ENCODE assay signal across 7 cellular contexts in genomic region chr22:41596776-41597634, GRCh38. TPM values are rescaled to one million over a fixed set of nuclear protein-coding genes. Genes with fewer than 3 reads are reported as not detected.
DNase-seq lines count a peak whose midpoint lies in the region; ATAC-seq and TF ChIP-seq lines count a peak whose summit lies in the region.

No MANE protein-coding gene starts in this region.

- peak; percentile 83 for TF ChIP-seq CTCF in chondrocyte (IDR thresholded peaks at IDR 0.05)

- ATAC-seq in stimulated activated memory B cell treated with anti-CD40 and anti-IgM and Interleukin-4, amounts not matched to agents 10 μg/mL and 1 μg/mL and 100 μg/mL, for 72 hours, result peak; percentile 66
- no peak for ATAC-seq in HG02588 (IDR thresholded peaks at IDR 0.05; ENCODE audit: unreplicated experiment)

- in situ Hi-C loops in SK-MEL-5 (cut with HindIII; ENCODE audit: low pct_unique_long_range_greater_than_20kb, low sequenced_read_pairs), result no loop called here

- H3K9me3 Mint-ChIP-seq in chondrocyte (ENCODE audit: low read depth), result no peaks in the 10 kb centered on the region
- no peaks in the 10 kb centered on the region for H3K9me3 Mint-ChIP-seq in stimulated activated memory B cell treated with anti-CD40 and anti-IgM and Interleukin-4, amounts not matched to agents 10 μg/mL and 1 μg/mL and 100 μg/mL, for 72 hours

- H3K27me3 Mint-ChIP-seq in chondrocyte (ENCODE audit: low read depth), result no peaks in the 10 kb centered on the region
- no peaks in the 10 kb centered on the region for H3K27me3 Mint-ChIP-seq in stimulated activated memory B cell treated with anti-CD40 and anti-IgM and Interleukin-4, amounts not matched to agents 10 μg/mL and 1 μg/mL and 100 μg/mL, for 72 hours

- DNase-seq in DMS53 treated with DMSO at 0.1 percent for 48 hours (lab: John Stamatoyannopoulos, UW; ENCODE audit: unreplicated experiment), result peak; percentile 26
- peak; percentile 76 for DNase-seq in HT-29 (ENCODE audit: low spot score)
- DNase-seq in SK-MEL-5 (ENCODE audit: low read depth, low spot score), result peak; percentile 78
- DNase-seq in chondrocyte (ENCODE audit: low spot score), result peak; percentile 88

- H3K27me3 ChIP-seq in layer of hippocampus (ENCODE audit: control insufficient read depth, insufficient read depth, low read length), result no peaks in the 10 kb centered on the region

- peak overlapping the region; percentile 86 for H3K27ac Mint-ChIP-seq in chondrocyte (ENCODE audit: unreplicated experiment)
- H3K27ac Mint-ChIP-seq in stimulated activated memory B cell treated with anti-CD40 and anti-IgM and Interleukin-4, amounts not matched to agents 10 μg/mL and 1 μg/mL and 100 μg/mL, for 72 hours, result no peak overlapping the region

- H3K27ac ChIP-seq in layer of hippocampus (ENCODE audit: low read depth, low read length), result peak overlapping the region; percentile 58

- peaks cover 7% of the 10 kb centered on the region for H3K36me3 Mint-ChIP-seq in chondrocyte (ENCODE audit: low read depth)
- peaks cover 36% of the 10 kb centered on the region for H3K36me3 Mint-ChIP-seq in stimulated activated memory B cell treated with anti-CD40 and anti-IgM and Interleukin-4, amounts not matched to agents 10 μg/mL and 1 μg/mL and 100 μg/mL, for 72 hours

- H3K4me1 Mint-ChIP-seq in chondrocyte (ENCODE audit: low read depth), result peaks cover 12% of the 10 kb centered on the region
- H3K4me1 Mint-ChIP-seq in stimulated activated memory B cell treated with anti-CD40 and anti-IgM and Interleukin-4, amounts not matched to agents 10 μg/mL and 1 μg/mL and 100 μg/mL, for 72 hours, result peaks cover 5% of the 10 kb centered on the region

- H3K4me3 Mint-ChIP-seq in chondrocyte (ENCODE audit: unreplicated experiment), result no peak overlapping the region
- no peak overlapping the region for H3K4me3 Mint-ChIP-seq in stimulated activated memory B cell treated with anti-CD40 and anti-IgM and Interleukin-4, amounts not matched to agents 10 μg/mL and 1 μg/mL and 100 μg/mL, for 72 hours

RNA-seq across cellular contexts. Expression of gene PMM1, which starts 7.4 kb away (rescaled TPM):
- 19.6 and 22.5 TPM in 2 replicates for total RNA-seq in HT-29 (2014; rRNA removed; shearing (Covaris generic))
- 8.2 and 9.0 TPM in 2 replicates for total RNA-seq in SK-MEL-5 (2014; rRNA removed; shearing (Covaris generic))
- polyA plus RNA-seq in SK-MEL-5 (2015; cell fraction: cytosol; rRNA removed), result 39.9 and 40.2 TPM in 2 replicates
- 67.2 and 102 TPM in 2 replicates for polyA plus RNA-seq in SK-MEL-5 (2015; cell fraction: nucleus; rRNA removed)
- total RNA-seq in chondrocyte, result 39.3 to 48.2 TPM (median 47.1 TPM) in 3 replicates

RNA-seq across cellular contexts. Expression of gene DESI1, which starts 23.8 kb away (rescaled TPM):
- total RNA-seq in HT-29 (2014; rRNA removed; shearing (Covaris generic)), result 19.5 and 20.9 TPM in 2 replicates
- total RNA-seq in SK-MEL-5 (2014; rRNA removed; shearing (Covaris generic)), result 28.2 and 45.4 TPM in 2 replicates
- polyA plus RNA-seq in SK-MEL-5 (2015; cell fraction: cytosol; rRNA removed), result 34.9 and 35.1 TPM in 2 replicates
- 46.5 and 65.0 TPM in 2 replicates for polyA plus RNA-seq in SK-MEL-5 (2015; cell fraction: nucleus; rRNA removed)
- 29.5 to 33.9 TPM (median 29.8 TPM) in 3 replicates for total RNA-seq in chondrocyte

RNA-seq across cellular contexts. Expression of gene XRCC6, which starts 24.1 kb away (rescaled TPM):
- total RNA-seq in HT-29 (2014; rRNA removed; shearing (Covaris generic)), result 212 and 262 TPM in 2 replicates
- total RNA-seq in SK-MEL-5 (2014; rRNA removed; shearing (Covaris generic)), result 537 and 584 TPM in 2 replicates
- 366 and 418 TPM in 2 replicates for polyA plus RNA-seq in SK-MEL-5 (2015; cell fraction: cytosol; rRNA removed)
- 132 and 136 TPM in 2 replicates for polyA plus RNA-seq in SK-MEL-5 (2015; cell fraction: nucleus; rRNA removed)
- total RNA-seq in chondrocyte, result 156 to 210 TPM (median 161 TPM) in 3 replicates

RNA-seq across cellular contexts. Expression of gene CSDC2, which starts 36.2 kb away (rescaled TPM):
- total RNA-seq in HT-29 (2014; rRNA removed; shearing (Covaris generic)), result not detected in 2 replicates
- total RNA-seq in SK-MEL-5 (2014; rRNA removed; shearing (Covaris generic)), result not detected in 2 replicates
- not detected in 2 replicates for polyA plus RNA-seq in SK-MEL-5 (2015; cell fraction: cytosol; rRNA removed)
- not detected in 2 replicates for polyA plus RNA-seq in SK-MEL-5 (2015; cell fraction: nucleus; rRNA removed)
- 12.7 to 21.7 TPM (median 20.9 TPM) in 3 replicates for total RNA-seq in chondrocyte

RNA-seq across cellular contexts. Expression of gene POLR3H, which starts 52.7 kb away (rescaled TPM):
- total RNA-seq in HT-29 (2014; rRNA removed; shearing (Covaris generic)), result 27.7 and 32.5 TPM in 2 replicates
- total RNA-seq in SK-MEL-5 (2014; rRNA removed; shearing (Covaris generic)), result 20.0 and 23.9 TPM in 2 replicates
- polyA plus RNA-seq in SK-MEL-5 (2015; cell fraction: cytosol; rRNA removed), result 40.6 and 47.5 TPM in 2 replicates
- polyA plus RNA-seq in SK-MEL-5 (2015; cell fraction: nucleus; rRNA removed), result 34.4 and 37.8 TPM in 2 replicates
- 39.6 to 57.3 TPM (median 41.5 TPM) in 3 replicates for total RNA-seq in chondrocyte

Comparison
In these comparisons a context has a peak if more than half of its experiments do, and no peak if none do; other contexts are left out.
1. DNase-seq: peak in every context shown above with its lines; median percentile 88 in chondrocyte; 78 in SK-MEL-5; 76 in HT-29; 26 in DMS53 treated with DMSO at 0.1 percent for 48 hours.